ENCODE assay signal across 15 cellular contexts in the genomic region with DNA sequence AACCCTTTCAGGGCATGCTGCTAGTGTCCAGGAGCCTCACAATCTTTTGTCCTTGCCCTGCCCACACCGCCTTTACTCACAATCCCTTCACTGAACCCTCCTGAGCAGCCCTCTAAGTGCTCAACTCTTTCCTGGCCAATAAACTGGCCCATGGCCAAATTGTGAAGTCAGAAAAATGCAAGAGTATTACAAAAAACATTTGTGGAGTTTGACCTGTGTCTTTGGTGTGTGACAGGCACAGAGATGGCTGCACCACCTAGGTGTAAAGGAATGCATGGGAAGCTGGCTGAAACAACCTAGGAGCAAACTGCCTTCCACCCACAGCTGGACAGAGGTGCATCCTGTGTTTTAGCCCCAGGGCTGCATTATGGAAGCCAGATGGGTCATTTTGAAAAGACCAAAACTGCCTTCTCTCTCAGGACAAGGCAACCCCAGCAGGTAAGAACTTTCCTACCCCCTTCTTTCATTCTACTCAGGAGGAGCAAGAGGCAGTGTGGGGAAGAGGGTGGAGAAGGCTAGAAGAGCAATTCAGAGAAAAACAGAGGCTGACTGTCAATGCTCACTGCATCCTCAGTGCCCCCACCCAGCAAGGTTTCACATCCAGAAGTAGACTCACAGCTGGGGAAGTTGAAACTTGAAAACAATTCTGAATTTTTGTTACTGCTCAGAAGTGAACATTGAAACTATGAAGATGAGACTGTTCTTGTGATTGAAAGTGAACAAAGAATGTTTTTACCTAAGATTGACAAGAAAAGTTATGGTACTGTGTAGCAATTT.
A peak's percentile ranks its signal among the peaks of the same experiment; 100 is the strongest.
DNase-seq lines count a peak whose midpoint lies in the region; ATAC-seq, FAIRE-seq and TF ChIP-seq lines count a peak whose summit lies in the region.
"Had no signal": no experiment of that assay in that cellular context is flagged by ENCODE, and none has a peak within 500 bp of the region (broad histone marks: within the 10 kb centered on the region; RNA-seq: fewer than 3 reads in every experiment).

No MANE protein-coding gene starts in this region.

- intact Hi-C loops in kidney (cut with DNase I), result no loop called here

- TF ChIP-seq CTCF in choroid plexus epithelial cell (conservative IDR thresholded peaks at IDR 0.05; ENCODE audit: low read depth, low read length) (no peak), kidney (IDR thresholded peaks at IDR 0.05; ENCODE audit: borderline replicate concordance, extremely low read depth, insufficient read depth) (no peak)

- DNase-seq in choroid plexus epithelial cell (ENCODE audit: low read depth) (peak; percentile 3), kidney (no peak), NAMALWA (ENCODE audit: low spot score) (no peak)
- no peak for DNase-seq in activated CD4-positive, CD25-positive, alpha-beta regulatory T cell (lab: John Stamatoyannopoulos, UW)
- no peak for DNase-seq in CD8-positive, alpha-beta memory T cell
- DNase-seq: DND-41, HCEC 1CT, kidney glomerular epithelial cell, NCI-H524 treated with DMSO at 0.1 percent for 48 hours, occipital lobe, thyroid gland had no signal

- no peaks in the 10 kb centered on the region for H3K27me3 ChIP-seq in CD8-positive, alpha-beta memory T cell (ENCODE audit: insufficient read depth, low read length, poor library complexity, severe bottlenecking)
- H3K27me3 ChIP-seq: thyroid gland had no signal

- POLR2A ChIA-PET in CD8-positive, alpha-beta memory T cell (lab: Charles Lee), result no interaction called here

- H3K4me3 ChIP-seq in choroid plexus epithelial cell (ENCODE audit: low read depth, low read length), result no peak overlapping the region
- no peak overlapping the region for H3K4me3 ChIP-seq in kidney (ENCODE audit: low read length in 2 of 2)
- H3K4me3 ChIP-seq in CD8-positive, alpha-beta memory T cell (ENCODE audit: low read length), result no peak overlapping the region
- H3K4me3 ChIP-seq: cardiac muscle cell, thyroid gland had no signal

- H3K9me3 ChIP-seq in kidney (ENCODE audit: control insufficient read depth in 1 of 2, low read length in 2 of 2), result no peaks in the 10 kb centered on the region
- no peaks in the 10 kb centered on the region for H3K9me3 ChIP-seq in CD8-positive, alpha-beta memory T cell (ENCODE audit: low read length)
- H3K9me3 ChIP-seq: thyroid gland had no signal

- H3K4me1 Mint-ChIP-seq in CD8-positive, alpha-beta memory T cell, result peaks cover 0 to 3% (median 0%) of the 10 kb centered on the region in 3 donors

- H3K9me3 Mint-ChIP-seq in CD8-positive, alpha-beta memory T cell, result no peaks in the 10 kb centered on the region

- H3K36me3 ChIP-seq in kidney (ENCODE audit: control insufficient read depth in 1 of 2, insufficient read depth in 2 of 2, low read length in 2 of 2), result no peaks in the 10 kb centered on the region
- H3K36me3 ChIP-seq in CD8-positive, alpha-beta memory T cell (ENCODE audit: insufficient read depth, low read length), result no peaks in the 10 kb centered on the region
- H3K36me3 ChIP-seq: cardiac muscle cell, thyroid gland had no signal

- no peaks in the 10 kb centered on the region for H3K4me1 ChIP-seq in kidney (ENCODE audit: control insufficient read depth in 1 of 2, insufficient read depth in 1 of 2, low read depth in 1 of 2, low read length in 2 of 2)
- H3K4me1 ChIP-seq in CD8-positive, alpha-beta memory T cell (ENCODE audit: insufficient read depth, low read length), result no peaks in the 10 kb centered on the region
- H3K4me1 ChIP-seq: thyroid gland had no signal

- CTCF ChIA-PET in CD8-positive, alpha-beta memory T cell (lab: Charles Lee), result no interaction called here

- no peak overlapping the region for H3K9ac ChIP-seq in kidney (ENCODE audit: low read length in 2 of 2)

- no peak overlapping the region for H3K27ac Mint-ChIP-seq in CD8-positive, alpha-beta memory T cell

- no peak overlapping the region for H3K27ac ChIP-seq in kidney (ENCODE audit: low read depth in 2 of 2, low read length in 2 of 2)
- H3K27ac ChIP-seq in CD8-positive, alpha-beta memory T cell (ENCODE audit: low read depth, low read length), result no peak overlapping the region
- H3K27ac ChIP-seq: cardiac muscle cell, thyroid gland had no signal

- no peak for FAIRE-seq in kidney (lab: Jason Lieb, UNC)

- H3K4me3 Mint-ChIP-seq in CD8-positive, alpha-beta memory T cell, result no peak overlapping the region

- H3K27me3 Mint-ChIP-seq in CD8-positive, alpha-beta memory T cell, result peaks cover 4 to 12% of the 10 kb centered on the region in 2 donors

- no peaks in the 10 kb centered on the region for H3K36me3 Mint-ChIP-seq in CD8-positive, alpha-beta memory T cell

- ATAC-seq in GM19025 (IDR thresholded peaks at IDR 0.05; ENCODE audit: low read depth, unreplicated experiment) (peak; percentile 50), GM21529 (IDR thresholded peaks at IDR 0.05; ENCODE audit: unreplicated experiment) (peak; percentile 72), HG03108 (IDR thresholded peaks at IDR 0.05; ENCODE audit: unreplicated experiment) (peak; percentile 62)
